Comparison of ENCODE assay signal across 10 cellular contexts in genomic region chr1:89611721-89612120, GRCh38. TPM values are rescaled to one million over a fixed set of nuclear protein-coding genes. Genes with fewer than 3 reads are reported as not detected.
A peak's percentile ranks its signal among the peaks of the same experiment; 100 is the strongest.
DNase-seq lines count a peak whose midpoint lies in the region; ATAC-seq, FAIRE-seq and TF ChIP-seq lines count a peak whose summit lies in the region.
"Had no signal": no experiment of that assay in that cellular context is flagged by ENCODE, and none has a peak within 500 bp of the region (broad histone marks: within the 10 kb centered on the region; RNA-seq: fewer than 3 reads in every experiment).

No MANE protein-coding gene starts in this region.

- POLR2A ChIA-PET in activated B cell treated with CpG ODN at 0.5 μM for 24 hours (lab: Charles Lee) (interaction anchor here (0.5 to 1.1 kb wide), 3 partner anchors 20 to 612 kb away, joined by 3 read pairs; no protein-coding TSS in a partner anchor), SK-N-SH (lab: Yijun Ruan, JAX) (no interaction called here)

- ATAC-seq in GM19372 (IDR thresholded peaks at IDR 0.05; ENCODE audit: low read depth, unreplicated experiment) (peak; percentile 92), HG02943 (IDR thresholded peaks at IDR 0.05; ENCODE audit: low read depth, unreplicated experiment) (peak; percentile 94), activated B cell treated with CpG ODN at 0.5 μM for 24 hours (ENCODE audit: low read depth) (peak; percentile 56)

- H4K8ac ChIP-seq in trophoblast cell (ENCODE audit: low read depth, low read length), result no peak overlapping the region

- peak overlapping the region; percentile 35 for H3K27ac Mint-ChIP-seq in activated B cell treated with CpG ODN at 0.5 μM for 24 hours

- no peak overlapping the region for H2BK120ac ChIP-seq in trophoblast cell (ENCODE audit: insufficient read depth, low read length, poor library complexity)

- H3F3A ChIP-seq in SK-N-SH (replicated peaks; ENCODE audit: insufficient read depth), result no peaks in the 10 kb centered on the region

- no peak overlapping the region for H3K4me3 Mint-ChIP-seq in activated B cell treated with CpG ODN at 0.5 μM for 24 hours

- H3K27me3 Mint-ChIP-seq in activated B cell treated with CpG ODN at 0.5 μM for 24 hours, result no peaks in the 10 kb centered on the region

- H3K27me3 ChIP-seq in trophoblast cell (ENCODE audit: insufficient read depth, low read length) (no peaks in the 10 kb centered on the region), SK-N-SH (ENCODE audit: insufficient read depth) (no peaks in the 10 kb centered on the region)

- no peak overlapping the region for H2AFZ ChIP-seq in trophoblast cell (ENCODE audit: insufficient read depth, low read length, poor library complexity)
- H2AFZ ChIP-seq in SK-N-SH (ENCODE audit: low read depth), result no peak overlapping the region

- H3K9ac ChIP-seq in trophoblast cell (ENCODE audit: low read length) (no peak overlapping the region), SK-N-SH (no peak overlapping the region)

- H4K20me1 ChIP-seq in SK-N-SH (ENCODE audit: insufficient read depth), result no peaks in the 10 kb centered on the region

- H4K91ac ChIP-seq in trophoblast cell (ENCODE audit: low read depth, low read length), result no peak overlapping the region

- no peaks in the 10 kb centered on the region for H3K79me2 ChIP-seq in trophoblast cell (ENCODE audit: control insufficient read depth, insufficient read depth, low read length, poor library complexity)
- H3K79me2 ChIP-seq in SK-N-SH (ENCODE audit: insufficient read depth), result no peaks in the 10 kb centered on the region

- no peak for TF ChIP-seq POLR2A in GM12891 (IDR thresholded peaks at IDR 0.05; ENCODE audit: low read depth, low read length)

- H3K27ac ChIP-seq in trophoblast cell (ENCODE audit: low read depth, low read length) (no peak overlapping the region), SK-N-SH (ENCODE audit: low read depth in 2 of 2, low read length in 1 of 2) (no peak overlapping the region)

- H3K4me1 ChIP-seq in trophoblast cell (ENCODE audit: control insufficient read depth in 1 of 2, insufficient read depth in 2 of 2, low read length in 2 of 2) (no peaks in the 10 kb centered on the region), SK-N-SH (ENCODE audit: control insufficient read depth in 1 of 2, insufficient read depth in 2 of 2, low read depth in 1 of 2, low read length in 1 of 2) (peaks cover 0 to 15% of the 10 kb centered on the region in 2 experiments; a peak in 2 of 4 replicates)

- no peaks in the 10 kb centered on the region for H3K36me3 ChIP-seq in trophoblast cell (ENCODE audit: control insufficient read depth in 1 of 2, insufficient read depth in 2 of 2, low read length in 2 of 2)
- H3K36me3 ChIP-seq in SK-N-SH (replicated peaks in 1 of 2; ENCODE audit: control insufficient read depth in 1 of 2, insufficient read depth in 2 of 2, low read length in 1 of 2), result no peaks in the 10 kb centered on the region

- FAIRE-seq in GM12891 (lab: Jason Lieb, UNC), result peak; percentile 84

- no peak overlapping the region for H3K18ac ChIP-seq in trophoblast cell (ENCODE audit: low read length)

- H3K4me3 ChIP-seq in trophoblast cell (ENCODE audit: low read depth, low read length), result no peak overlapping the region
- H3K4me3 ChIP-seq in SK-N-SH (ENCODE audit: low read depth in 2 of 2, low read length in 1 of 2), result no peak overlapping the region

- no peak overlapping the region for H3K4ac ChIP-seq in trophoblast cell (ENCODE audit: low read depth, low read length)

- no peak for TF ChIP-seq EP300 in SK-N-SH (IDR thresholded peaks at IDR 0.05; ENCODE audit: borderline replicate concordance in 1 of 2, low read depth in 1 of 2, low read length in 1 of 2)

- H3K14ac ChIP-seq in trophoblast cell (ENCODE audit: low read length), result no peak overlapping the region

- H3K9me3 ChIP-seq in trophoblast cell (ENCODE audit: insufficient read depth, low read depth, low read length), result peaks cover 4% of the 10 kb centered on the region
- no peaks in the 10 kb centered on the region for H3K9me3 ChIP-seq in SK-N-SH

- no peaks in the 10 kb centered on the region for H3K9me3 Mint-ChIP-seq in activated B cell treated with CpG ODN at 0.5 μM for 24 hours

- no peak for TF ChIP-seq RAD21 in SK-N-SH (IDR thresholded peaks at IDR 0.05; ENCODE audit: low read length)

- CTCF ChIA-PET in activated B cell treated with CpG ODN at 0.5 μM for 24 hours (lab: Charles Lee) (interaction anchor here (1.1 to 1.6 kb wide), 3 partner anchors 10 to 151 kb away, joined by 3 to 8 read pairs (median 3); no protein-coding TSS in a partner anchor), SK-N-SH (lab: Yijun Ruan, JAX) (interaction anchor here (0.6 to 1.8 kb wide), 6 partner anchors 8 to 659 kb away, joined by 3 to 7 read pairs (median 5); no protein-coding TSS in a partner anchor)

- no peak overlapping the region for H2BK12ac ChIP-seq in trophoblast cell (ENCODE audit: low read length)

- no peak overlapping the region for H3K23ac ChIP-seq in trophoblast cell (ENCODE audit: low read length)

- H3K4me2 ChIP-seq in trophoblast cell (ENCODE audit: low read length) (no peak overlapping the region), SK-N-SH (no peak overlapping the region)

- intact Hi-C loops in activated B cell treated with CpG ODN at 0.5 μM for 24 hours (cut with micrococcal nuclease), result loop anchor here (2.0 kb wide), 1 partner anchor 15 kb away; no protein-coding TSS in a partner anchor
- intact Hi-C loops in posterior vena cava (cut with DNase I), result no loop called here

- peak; percentile 39 for DNase-seq in GM12891 (ENCODE audit: insufficient read length, low spot score)
- DNase-seq in activated B cell treated with CpG ODN at 0.5 μM for 24 hours, result no peak
- no peak for DNase-seq in trophoblast cell
- DNase-seq in SK-N-SH, result no peak
- DNase-seq in hippocampal formation (lab: John Stamatoyannopoulos, UW), result no peak
- no peak for DNase-seq in posterior vena cava (ENCODE audit: low spot score)
- DNase-seq: aorta, DMS 273 treated with DMSO at 0.1 percent for 48 hours had no signal

- H2AK5ac ChIP-seq in trophoblast cell (ENCODE audit: low read length), result no peak overlapping the region

- WGBS in trophoblast cell (ENCODE audit: extremely low coverage, insufficient coverage, insufficient read length), result no CpG with 5 or more reads among the region's 1 CpG
- 83% methylated on average over 1 of the region's 1 CpG for WGBS in SK-N-SH (ENCODE audit: low lambda C conversion rate)

- H3K79me1 ChIP-seq in trophoblast cell (ENCODE audit: low read length), result no peaks in the 10 kb centered on the region

- peaks cover 49% of the 10 kb centered on the region for H3K4me1 Mint-ChIP-seq in activated B cell treated with CpG ODN at 0.5 μM for 24 hours

- H3K36me3 Mint-ChIP-seq in activated B cell treated with CpG ODN at 0.5 μM for 24 hours (ENCODE audit: low read depth), result no peaks in the 10 kb centered on the region

- no peak overlapping the region for H2BK5ac ChIP-seq in trophoblast cell (ENCODE audit: low read depth, low read length, poor library complexity)

- no peak overlapping the region for H4K12ac ChIP-seq in trophoblast cell (ENCODE audit: low read depth, low read length)

- no peaks in the 10 kb centered on the region for H3K9me2 ChIP-seq in SK-N-SH

- TF ChIP-seq CTCF in activated B cell treated with CpG ODN at 0.5 μM for 24 hours (IDR thresholded peaks at IDR 0.05), result no peak
- TF ChIP-seq CTCF in SK-N-SH (IDR thresholded peaks at IDR 0.05), result no peak

TF ChIP-seq in GM12891, 5 proteins besides CTCF, POLR2A, EP300 and RAD21:
- TF ChIP-seq POU2F2 (IDR thresholded peaks at IDR 0.05; ENCODE audit: low read depth, low read length), result no peak
- TF ChIP-seq SPI1 (IDR thresholded peaks at IDR 0.05; ENCODE audit: low read depth, low read length), result 0 out of 2 replicates have a peak, but pooled peaks have one; percentile 21
- no peak for TF ChIP-seq PAX5 (IDR thresholded peaks at IDR 0.05; ENCODE audit: insufficient read depth, low read length, severe bottlenecking)

TF ChIP-seq in SK-N-SH, 30 proteins besides CTCF, POLR2A, EP300 and RAD21:
- no peak for TF ChIP-seq SIN3A (IDR thresholded peaks at IDR 0.05; ENCODE audit: borderline replicate concordance, low read depth, low read length)
- no peak for TF ChIP-seq NRF1 (IDR thresholded peaks at IDR 0.05; ENCODE audit: low read depth, low read length)
- no peak for TF ChIP-seq FOSL2 (IDR thresholded peaks at IDR 0.05; ENCODE audit: borderline replicate concordance, low read depth)
- TF ChIP-seq ELF1 (IDR thresholded peaks at IDR 0.05), result no peak
- no peak for TF ChIP-seq TAF1 (IDR thresholded peaks at IDR 0.05; ENCODE audit: borderline replicate concordance, low read depth, low read length)
- TF ChIP-seq RXRA (IDR thresholded peaks at IDR 0.05; ENCODE audit: borderline replicate concordance, low read depth), result no peak

RNA-seq across cellular contexts. Expression of gene LRRC8C, which starts 21.2 kb away (rescaled TPM):
- 0.72 TPM for polyA plus RNA-seq in GM12891 (2012; ENCODE audit: low read depth, missing spikeins)
- 7.4 and 8.4 TPM in 2 replicates for total RNA-seq in activated B cell treated with CpG ODN at 0.5 μM for 24 hours
- 0.78 and 0.90 TPM in 2 replicates for polyA plus RNA-seq in trophoblast cell (2013)
- polyA plus RNA-seq in SK-N-SH (2012; rRNA removed), result 4.2 and 5.2 TPM in 2 replicates
- polyA plus RNA-seq in SK-N-SH (2012; cell fraction: cytosol; rRNA removed), result 6.5 and 6.6 TPM in 2 replicates
- 2.2 and 3.0 TPM in 2 replicates for polyA plus RNA-seq in SK-N-SH (2012; cell fraction: nucleus; rRNA removed)
- 10 to 100 TPM; 10.5 to 11.9 TPM for total RNA-seq in posterior vena cava
